In genomic region chr6:70413114-70413828, GRCh38 we compare ENCODE assay signal across 8 cellular contexts. TPM values are rescaled to one million over a fixed set of nuclear protein-coding genes. Genes with fewer than 3 reads are reported as not detected.
A peak's percentile ranks its signal among the peaks of the same experiment; 100 is the strongest.
DNase-seq lines count a peak whose midpoint lies in the region; TF ChIP-seq lines count a peak whose summit lies in the region.

Gene FAM135A (plus strand): TSS chr6:70413508. CDS start chr6:70428343, 14,835 bp downstream.

- no peaks in the 10 kb centered on the region; the same call in 1 of the 2 replicates for H3K27me3 Mint-ChIP-seq in H9 (ENCODE audit: low read depth)

- H3K9me3 ChIP-seq in ES-I3 (ENCODE audit: control insufficient read depth, insufficient read depth, low read length) (no peaks in the 10 kb centered on the region), H9 (ENCODE audit: control insufficient read depth, low read depth, low read length) (no peaks in the 10 kb centered on the region), MG63 (no peaks in the 10 kb centered on the region), SJCRH30 (replicated peaks) (no peaks in the 10 kb centered on the region), neuron (ENCODE audit: low read length) (no peaks in the 10 kb centered on the region), subcutaneous abdominal adipose tissue (ENCODE audit: control insufficient read depth in 5 of 5, low read length in 5 of 5) (no peaks in the 10 kb centered on the region)

- no peak within 1 kb of the TSS for H4K8ac ChIP-seq in H9 (replicated peaks; ENCODE audit: insufficient read length, low read depth, low read length)

- peaks cover 9 to 14% of the 10 kb centered on the region in 2 experiments for H3K4me1 Mint-ChIP-seq in H9

- peak within 1 kb of the TSS; percentile 98 for H3K9ac ChIP-seq in ES-I3 (ENCODE audit: low read depth, low read length)
- peak within 1 kb of the TSS; percentile 98 for H3K9ac ChIP-seq in H9 (ENCODE audit: extremely low read depth, insufficient read length, low read length)
- peak within 1 kb of the TSS; percentile 79 to 95 (median 83) for H3K9ac ChIP-seq in subcutaneous abdominal adipose tissue (ENCODE audit: low read length in 5 of 5)

- no peak within 1 kb of the TSS for H4K91ac ChIP-seq in H9 (ENCODE audit: insufficient read length, low read depth, low read length)

- H4K5ac ChIP-seq in H9 (ENCODE audit: insufficient read length, low read depth, low read length), result peak within 1 kb of the TSS; percentile 75

- H3K23ac ChIP-seq in H9 (ENCODE audit: insufficient read length, low read depth, low read length), result no peak within 1 kb of the TSS

- H3T11ph ChIP-seq in H9 (ENCODE audit: low read length), result no peak within 1 kb of the TSS

- peaks cover 11% of the 10 kb centered on the region for H3K23me2 ChIP-seq in H9 (ENCODE audit: insufficient read length, low read depth, low read length, poor library complexity, severe bottlenecking)

- peak within 1 kb of the TSS; percentile 98 to 99 (median 99) for H3K27ac Mint-ChIP-seq in H9

- H2BK20ac ChIP-seq in H9 (ENCODE audit: low read depth, low read length, poor library complexity, severe bottlenecking), result no peak within 1 kb of the TSS

- peak within 1 kb of the TSS; percentile 95 for H3K18ac ChIP-seq in H9 (ENCODE audit: insufficient read length, low read depth, low read length)

- WGBS in H9 (ENCODE audit: extremely low coverage, insufficient read length, low lambda C conversion rate), result no CpG with 5 or more reads among the region's 65 CpGs

- peak within 1 kb of the TSS; percentile 90 to 99 for H3K4me3 Mint-ChIP-seq in H9

- no peak within 1 kb of the TSS for H2BK15ac ChIP-seq in H9 (ENCODE audit: low read depth, low read length)

- H4K20me1 ChIP-seq in H9 (ENCODE audit: control insufficient read depth, insufficient read depth, insufficient read length), result peaks cover 3% of the 10 kb centered on the region

- peak within 1 kb of the TSS; percentile 99 for H3K4me2 ChIP-seq in H9 (ENCODE audit: insufficient read depth, insufficient read length, low read length)

- H3K27me3 ChIP-seq in H9 (ENCODE audit: insufficient read depth, low read length) (no peaks in the 10 kb centered on the region), MG63 (no peaks in the 10 kb centered on the region; the same call in 1 of the 2 replicates), SJCRH30 (no peaks in the 10 kb centered on the region), neuron (ENCODE audit: insufficient read depth, low read length) (no peaks in the 10 kb centered on the region), subcutaneous abdominal adipose tissue (ENCODE audit: control insufficient read depth in 5 of 5, insufficient read depth in 4 of 5, low read length in 5 of 5) (no peaks in the 10 kb centered on the region)

- H3K4me3 ChIP-seq in MG63 (peak within 1 kb of the TSS; percentile 75), SJCRH30 (peak within 1 kb of the TSS; percentile 93), neuron (ENCODE audit: low read length) (peak within 1 kb of the TSS; percentile 65), subcutaneous abdominal adipose tissue (ENCODE audit: low read depth in 1 of 5, low read length in 5 of 5) (peak within 1 kb of the TSS; percentile 77 to 99 (median 99))

- peak within 1 kb of the TSS; percentile 22 for H2BK5ac ChIP-seq in H9 (ENCODE audit: insufficient read length, low read length)

- H3K36me3 ChIP-seq in ES-I3 (ENCODE audit: insufficient read depth, low read length) (no peaks in the 10 kb centered on the region), MG63 (no peaks in the 10 kb centered on the region; the same call in none of the 2 replicates), SJCRH30 (peaks cover 3% of the 10 kb centered on the region), neuron (ENCODE audit: insufficient read depth, low read length) (peaks cover 17% of the 10 kb centered on the region), subcutaneous abdominal adipose tissue (ENCODE audit: control insufficient read depth in 5 of 5, insufficient read depth in 5 of 5, low read length in 5 of 5) (peaks cover 0 to 7% (median 0%) of the 10 kb centered on the region in 5 donors)

- H2AFZ ChIP-seq in H9 (ENCODE audit: low read length) (peak within 1 kb of the TSS; percentile 76), neuron (ENCODE audit: low read depth, low read length) (peak within 1 kb of the TSS; percentile 69)

- H3K27ac ChIP-seq in H9 (ENCODE audit: insufficient read length, low read depth, low read length) (no peak within 1 kb of the TSS), SJCRH30 (peak within 1 kb of the TSS; percentile 68), subcutaneous abdominal adipose tissue (ENCODE audit: low read depth, low read length) (peak within 1 kb of the TSS; percentile 65)

- TF ChIP-seq CTCF in H9 (conservative IDR thresholded peaks at IDR 0.05), result no peak

- H3K79me2 ChIP-seq in H9 (ENCODE audit: insufficient read depth, low read length), result peaks cover 3% of the 10 kb centered on the region; the same call in 1 of the 2 replicates

- peak within 1 kb of the TSS; percentile 98 for H3K14ac ChIP-seq in H9 (ENCODE audit: insufficient read depth, low read length)

- no peak within 1 kb of the TSS for H2BK12ac ChIP-seq in H9 (ENCODE audit: insufficient read length, low read depth, low read length)

- H3K4me1 ChIP-seq in ES-I3 (ENCODE audit: insufficient read depth, low read length) (0 out of 2 replicates have a peak, but pooled peaks cover 4% of the 10 kb centered on the region), H9 (ENCODE audit: insufficient read depth, low read length) (no peaks in the 10 kb centered on the region), SJCRH30 (peaks cover 11% of the 10 kb centered on the region), neuron (ENCODE audit: insufficient read depth, low read length) (peaks cover 13% of the 10 kb centered on the region), subcutaneous abdominal adipose tissue (ENCODE audit: control insufficient read depth in 5 of 5, insufficient read depth in 5 of 5, low read length in 5 of 5) (peaks cover 0 to 20% (median 17%) of the 10 kb centered on the region in 5 donors)

- H3K79me1 ChIP-seq in H9 (ENCODE audit: insufficient read depth, low read depth, low read length, poor library complexity, severe bottlenecking), result no peaks in the 10 kb centered on the region

- peaks cover 0 to 11% (median 10%) of the 10 kb centered on the region in 3 experiments; a peak in 6 of 7 replicates for H3K36me3 Mint-ChIP-seq in H9 (ENCODE audit: insufficient read depth in 1 of 3, low read depth in 3 of 3)

- H2AK5ac ChIP-seq in H9 (ENCODE audit: insufficient read length, low read length), result no peak within 1 kb of the TSS

- no peak within 1 kb of the TSS for H3K56ac ChIP-seq in H9 (ENCODE audit: insufficient read length, low read depth, low read length)

- no peak within 1 kb of the TSS; the same call in 1 of the 2 replicates for H3K4ac ChIP-seq in H9 (ENCODE audit: low read depth, low read length)

- H2BK120ac ChIP-seq in H9 (ENCODE audit: low read depth, low read length, poor library complexity, severe bottlenecking), result no peak within 1 kb of the TSS

- DNase-seq in H9 (peak; percentile 99), MG63 (peak; percentile 92), SJCRH30 (peak; percentile 99 to 100), foreskin melanocyte (peak; percentile 96)
- DNase-seq in activated naive CD4-positive, alpha-beta T cell treated with Interleukin-2 at 50 U/mL for 16 hours, result peak; percentile 92

- H3K9me3 Mint-ChIP-seq in H9, result peaks cover 0 to 3% of the 10 kb centered on the region in 2 experiments; a peak in 1 of 5 replicates

RNA-seq across cellular contexts. Expression of gene FAM135A, which starts in this region (rescaled TPM):
- total RNA-seq in H9 (2021), result 25.0 and 31.0 TPM in 2 replicates
- total RNA-seq in MG63 (2014; rRNA removed; shearing (Covaris generic); ENCODE audit: low replicate concordance), result 5.6 and 6.7 TPM in 2 replicates
- 46.5 and 53.7 TPM in 2 replicates for total RNA-seq in SJCRH30 (2014; rRNA removed; shearing (Covaris generic))
